In genomic region chr12:62793256-62794217, GRCh38 we compare ENCODE assay signal across 8 cellular contexts.
DNase-seq lines count a peak whose midpoint lies in the region; ATAC-seq and TF ChIP-seq lines count a peak whose summit lies in the region.

No MANE protein-coding gene starts in this region.

- H3K27ac Mint-ChIP-seq in activated CD8-positive, alpha-beta memory T cell treated with anti-CD3 and anti-CD28 coated beads, Interleukin-2, amount 10 ng/mL, durations not matched to agents 7 days and 5 days: no peak overlapping the region

- peak; percentile 66 for DNase-seq in AG04450 (ENCODE audit: low read depth, low spot score)
- DNase-seq in HT1080 (ENCODE audit: low read depth): peak; percentile 92
- DNase-seq in NOMO-1 (lab: John Stamatoyannopoulos, UW; ENCODE audit: unreplicated experiment in 2 of 2): peak; percentile 60 to 77
- DNase-seq in activated CD8-positive, alpha-beta memory T cell treated with anti-CD3 and anti-CD28 coated beads, Interleukin-2, amount 10 ng/mL, durations not matched to agents 7 days and 5 days: peak; percentile 75
- peak; percentile 81 for DNase-seq in epidermal melanocyte (ENCODE audit: insufficient read length, low spot score)
- DNase-seq in middle frontal gyrus (ENCODE audit: extremely low spot score, low spot score): peak; percentile 75
- peak; percentile 64 for DNase-seq in stimulated activated CD8-positive, alpha-beta memory T cell treated with anti-CD3 and anti-CD28 coated beads, Interleukin-4, amount 100 ng/mL, for 24 hours (ENCODE audit: low read depth)

- peaks cover 3% of the 10 kb centered on the region for H3K4me1 Mint-ChIP-seq in activated CD8-positive, alpha-beta memory T cell treated with anti-CD3 and anti-CD28 coated beads, Interleukin-2, amount 10 ng/mL, durations not matched to agents 7 days and 5 days

- no peak overlapping the region for H3K4me3 Mint-ChIP-seq in activated CD8-positive, alpha-beta memory T cell treated with anti-CD3 and anti-CD28 coated beads, Interleukin-2, amount 10 ng/mL, durations not matched to agents 7 days and 5 days

- H3K9me3 Mint-ChIP-seq in activated CD8-positive, alpha-beta memory T cell treated with anti-CD3 and anti-CD28 coated beads, Interleukin-2, amount 10 ng/mL, durations not matched to agents 7 days and 5 days (ENCODE audit: low read depth): no peaks in the 10 kb centered on the region

- H3K27me3 ChIP-seq in AG04450 (ENCODE audit: control insufficient read depth, insufficient read depth, low read length): no peaks in the 10 kb centered on the region

- peak; percentile 62 for ATAC-seq in GM18867 (IDR thresholded peaks at IDR 0.05; ENCODE audit: unreplicated experiment)
- ATAC-seq in activated CD8-positive, alpha-beta memory T cell treated with anti-CD3 and anti-CD28 coated beads, Interleukin-2, amount 10 ng/mL, durations not matched to agents 7 days and 5 days: peak; percentile 60

- H3K27me3 Mint-ChIP-seq in activated CD8-positive, alpha-beta memory T cell treated with anti-CD3 and anti-CD28 coated beads, Interleukin-2, amount 10 ng/mL, durations not matched to agents 7 days and 5 days: peaks cover 27% of the 10 kb centered on the region

- no peak overlapping the region for H3K27ac ChIP-seq in AG04450 (ENCODE audit: low read depth, low read length)

- no peaks in the 10 kb centered on the region for H3K36me3 Mint-ChIP-seq in activated CD8-positive, alpha-beta memory T cell treated with anti-CD3 and anti-CD28 coated beads, Interleukin-2, amount 10 ng/mL, durations not matched to agents 7 days and 5 days

- CTCF ChIA-PET in AG04450 (lab: Charles Lee): interaction anchor here (0.6 to 12.1 kb wide), 48 partner anchors 8 to 607 kb away, joined by 3 to 347 read pairs (median 4); no protein-coding TSS in a partner anchor
- CTCF ChIA-PET in activated CD8-positive, alpha-beta memory T cell treated with anti-CD3 and anti-CD28 coated beads, Interleukin-2, amount 10 ng/mL, durations not matched to agents 7 days and 5 days (lab: Charles Lee): interaction anchor here (0.8 to 8.3 kb wide), 33 partner anchors 8 to 399 kb away, joined by 3 to 116 read pairs (median 4); no protein-coding TSS in a partner anchor

- H3K9me3 ChIP-seq in AG04450 (ENCODE audit: control insufficient read depth, insufficient read depth, low read length): no peaks in the 10 kb centered on the region

- peak; percentile 96 for TF ChIP-seq CTCF in AG04450 (IDR thresholded peaks at IDR 0.05; ENCODE audit: low read depth, low read length)

- POLR2A ChIA-PET in AG04450 (lab: Yijun Ruan, JAX): interaction anchor here (2.9 kb wide), 1 partner anchor 191 kb away, joined by 18 read pairs; no protein-coding TSS in a partner anchor

- H3K4me3 ChIP-seq in AG04450 (ENCODE audit: low read depth, low read length): no peak overlapping the region
